ENCODE assay signal across 8 cellular contexts in the genomic region with DNA sequence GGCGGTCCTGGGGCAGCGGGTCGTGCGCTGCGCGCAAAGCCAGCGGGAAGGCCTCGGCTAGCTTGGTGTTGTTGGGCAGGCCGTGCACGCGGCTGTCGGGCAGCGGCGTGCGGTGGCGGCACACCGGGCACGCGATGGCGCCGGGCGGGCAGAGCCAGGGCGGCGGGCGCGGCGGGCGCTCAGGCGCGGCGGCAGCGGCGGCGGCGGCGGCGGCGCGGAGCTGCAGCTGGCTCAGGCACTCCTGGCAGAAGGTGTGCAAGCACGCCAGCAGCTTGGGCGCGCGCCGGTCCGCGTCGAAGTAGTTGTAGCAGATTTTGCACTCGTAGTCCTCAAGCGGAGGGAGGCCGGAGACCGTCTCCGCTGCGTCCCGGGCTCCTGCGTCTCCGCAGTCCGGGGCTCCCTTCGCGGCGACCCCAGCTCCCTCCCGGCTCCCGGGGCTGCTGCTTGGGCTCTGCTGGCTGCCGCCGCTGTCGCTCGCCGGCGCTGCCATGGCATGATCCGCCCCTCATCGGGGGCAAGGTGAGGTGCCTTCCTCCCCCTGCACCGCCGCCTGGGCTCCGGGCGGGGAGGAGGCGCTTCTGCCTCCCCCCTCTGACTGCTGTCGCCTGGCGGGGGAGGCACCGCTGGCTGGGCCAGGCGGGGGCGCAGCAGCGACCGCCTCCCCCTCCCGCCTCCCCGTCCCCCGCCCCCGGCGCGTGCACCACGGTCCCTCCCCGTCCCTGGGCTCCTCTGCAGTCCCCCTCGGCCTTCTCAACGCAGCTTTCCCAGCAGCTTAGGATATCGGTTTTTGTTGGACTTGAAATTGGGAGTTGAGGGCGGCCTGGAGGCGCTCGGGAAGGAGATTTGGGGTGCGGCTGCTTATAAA. TPM values are rescaled to one million over a fixed set of nuclear protein-coding genes. Genes with fewer than 3 reads are reported as not detected.
DNase-seq lines count a peak whose midpoint lies in the region; ATAC-seq and TF ChIP-seq lines count a peak whose summit lies in the region.

No MANE protein-coding gene starts in this region.

- H3K4me3 ChIP-seq in CD4-positive, CD25-positive, alpha-beta regulatory T cell (ENCODE audit: low read depth, low read length): no peak overlapping the region
- peak overlapping the region; percentile 29 to 53 for H3K4me3 ChIP-seq in left lung
- peak overlapping the region; percentile 48 for H3K4me3 ChIP-seq in thymus (ENCODE audit: low read length)

- H3K4me1 ChIP-seq in CD4-positive, CD25-positive, alpha-beta regulatory T cell (ENCODE audit: control insufficient read depth, insufficient read depth, low read length, poor library complexity, severe bottlenecking): peaks cover 17% of the 10 kb centered on the region
- H3K4me1 ChIP-seq in left lung (peaks cover 4 to 27% of the 10 kb centered on the region in 2 donors), thymus (ENCODE audit: control insufficient read depth, insufficient read depth, low read length) (no peaks in the 10 kb centered on the region)

- no peak overlapping the region for H3K27ac ChIP-seq in CD4-positive, CD25-positive, alpha-beta regulatory T cell (ENCODE audit: insufficient read depth, low read length, poor library complexity, severe bottlenecking)
- H3K27ac ChIP-seq in left lung (no peak overlapping the region), thymus (ENCODE audit: low read depth) (no peak overlapping the region)

- peak overlapping the region in 3 of 4 donors; percentile 74 to 86 (median 86) for H3K4me3 Mint-ChIP-seq in CD4-positive, CD25-positive, alpha-beta regulatory T cell

- H3K4me1 Mint-ChIP-seq in CD4-positive, CD25-positive, alpha-beta regulatory T cell: peaks cover 5 to 23% (median 9%) of the 10 kb centered on the region in 4 donors

- peak; percentile 35 to 37 for ATAC-seq in CD4-positive, CD25-positive, alpha-beta regulatory T cell (ENCODE audit: low read depth in 2 of 2)
- ATAC-seq in GM18520 (IDR thresholded peaks at IDR 0.05; ENCODE audit: unreplicated experiment) (peak; percentile 33), HG02938 (IDR thresholded peaks at IDR 0.05; ENCODE audit: unreplicated experiment) (peak; percentile 36), left lung (peak; percentile 45)

- H3K36me3 ChIP-seq in CD4-positive, CD25-positive, alpha-beta regulatory T cell (ENCODE audit: control insufficient read depth, insufficient read depth, low read length): no peaks in the 10 kb centered on the region
- H3K36me3 ChIP-seq in left lung (no peaks in the 10 kb centered on the region), thymus (ENCODE audit: control insufficient read depth, insufficient read depth) (no peaks in the 10 kb centered on the region)

- in situ Hi-C loops in T47D (cut with HindIII; ENCODE audit: low pct_unique_long_range_greater_than_20kb, low sequenced_read_pairs): no loop called here

- no peak overlapping the region for H3K27ac Mint-ChIP-seq in CD4-positive, CD25-positive, alpha-beta regulatory T cell

- no peak for TF ChIP-seq CTCF in left lung (IDR thresholded peaks at IDR 0.05)

- intact Hi-C loops in left lung (cut with DNase I): loop anchor here in 1 of 2 donors (10.0 kb wide), 1 partner anchor 245 kb away; no protein-coding TSS in a partner anchor

- under 1% methylated on average over 97 of the region's 97 CpGs for WGBS in thymus

- DNase-seq in CD4-positive, CD25-positive, alpha-beta regulatory T cell: no peak
- DNase-seq in NCI-H2196 (lab: John Stamatoyannopoulos, UW; ENCODE audit: unreplicated experiment) (peak; percentile 54), T47D (ENCODE audit: low read depth in 1 of 2, low spot score in 1 of 2) (peak; percentile 26 to 35), left lung (peak in 1 of 2 donors; percentile 87), NAMALWA (ENCODE audit: low spot score) (no peak)

- H3K9me3 ChIP-seq in CD4-positive, CD25-positive, alpha-beta regulatory T cell (ENCODE audit: control insufficient read depth in 2 of 2, low read length in 2 of 2): no peaks in the 10 kb centered on the region
- no peaks in the 10 kb centered on the region for H3K9me3 ChIP-seq in left lung
- H3K9me3 ChIP-seq in thymus (ENCODE audit: control insufficient read depth): no peaks in the 10 kb centered on the region

- H3K27me3 ChIP-seq in CD4-positive, CD25-positive, alpha-beta regulatory T cell (ENCODE audit: control insufficient read depth, insufficient read depth, low read length): peaks cover 29% of the 10 kb centered on the region
- H3K27me3 ChIP-seq in left lung (peaks cover 40 to 84% of the 10 kb centered on the region in 2 donors), thymus (ENCODE audit: control insufficient read depth, insufficient read depth) (peaks cover 59% of the 10 kb centered on the region)

- peaks cover 71% of the 10 kb centered on the region for H3K27me3 Mint-ChIP-seq in CD4-positive, CD25-positive, alpha-beta regulatory T cell

- H3K36me3 Mint-ChIP-seq in CD4-positive, CD25-positive, alpha-beta regulatory T cell: no peaks in the 10 kb centered on the region

- H3K9me3 Mint-ChIP-seq in CD4-positive, CD25-positive, alpha-beta regulatory T cell: peaks cover 0 to 2% (median 0%) of the 10 kb centered on the region in 7 donors

RNA-seq across cellular contexts. Expression of a gene that starts 21.0 kb away (rescaled TPM):
- not detected for total RNA-seq in CD4-positive, CD25-positive, alpha-beta regulatory T cell
- polyA plus RNA-seq in CD4-positive, CD25-positive, alpha-beta regulatory T cell: not detected
- not detected for total RNA-seq in left lung
- polyA plus RNA-seq in thymus: 0.05 TPM

Comparison
In these comparisons a context has a peak if more than half of its experiments do, and no peak if none do; other contexts are left out.
1. DNase-seq: peak in NCI-H2196 (single experiment) and T47D (2 of 2); none in CD4-positive, CD25-positive, alpha-beta regulatory T cell (0 of 3) and NAMALWA (single experiment).
2. Peak in every context shown above with its lines, with median percentiles within 50 percentile points of each other: ATAC-seq.